27 cellular contexts compared by ENCODE assay signal in the genomic region with DNA sequence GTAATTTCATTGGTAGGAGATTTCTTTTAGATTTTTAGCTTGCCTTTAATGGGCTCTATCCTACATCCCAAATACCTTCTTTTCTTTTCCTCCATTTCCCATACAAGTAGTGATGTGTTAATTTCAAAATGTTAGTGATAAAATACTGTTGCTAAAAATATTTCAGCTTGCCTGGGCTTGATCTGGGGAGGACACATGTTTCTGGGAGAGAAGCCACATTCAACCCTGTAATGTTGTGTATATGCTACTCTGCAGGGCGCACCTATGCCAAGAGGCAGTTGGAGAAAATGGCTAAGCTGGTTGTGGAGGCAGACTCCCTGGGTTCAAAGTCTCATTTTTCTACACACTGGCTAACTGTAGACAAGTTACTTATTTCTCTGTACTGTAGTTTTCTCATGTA. TPM values are rescaled to one million over a fixed set of nuclear protein-coding genes. Genes with fewer than 3 reads are reported as not detected.
"Had no signal": no experiment of that assay in that cellular context is flagged by ENCODE, and none has a peak within 500 bp of the region (broad histone marks: within the 10 kb centered on the region; RNA-seq: fewer than 3 reads in every experiment).

No MANE protein-coding gene starts in this region.

- H3K4me3 ChIP-seq: esophagus muscularis mucosa, prostate gland, sigmoid colon, skin epidermis, spleen, testis, tibial artery had no signal

- H3K27me3 Mint-ChIP-seq: effector memory CD8-positive, alpha-beta T cell; stimulated activated memory B cell treated with anti-CD40 and anti-IgM and Interleukin-4, amounts not matched to agents 10 μg/mL and 1 μg/mL and 100 μg/mL, for 72 hours had no signal

- H3K36me3 Mint-ChIP-seq: naive thymus-derived CD8-positive, alpha-beta T cell; stimulated activated memory B cell treated with anti-CD40 and anti-IgM and Interleukin-4, amounts not matched to agents 10 μg/mL and 1 μg/mL and 100 μg/mL, for 72 hours had no signal

- ATAC-seq: effector memory CD8-positive, alpha-beta T cell; left lobe of liver; naive thymus-derived CD8-positive, alpha-beta T cell; right cardiac atrium; stimulated activated memory B cell treated with anti-CD40 and anti-IgM and Interleukin-4, amounts not matched to agents 10 μg/mL and 1 μg/mL and 100 μg/mL, for 72 hours; stimulated activated naive CD8-positive, alpha-beta T cell treated with anti-CD3 and anti-CD28 coated beads, Interleukin-15, Interleukin-2, amounts not matched to agents 100 U/mL and 50 U/mL, for 24 hours had no signal

- H3K4me3 Mint-ChIP-seq: effector memory CD8-positive, alpha-beta T cell; naive thymus-derived CD8-positive, alpha-beta T cell; nephron progenitor cell; stimulated activated memory B cell treated with anti-CD40 and anti-IgM and Interleukin-4, amounts not matched to agents 10 μg/mL and 1 μg/mL and 100 μg/mL, for 72 hours; type B pancreatic cell had no signal

- H3K27ac Mint-ChIP-seq: effector memory CD8-positive, alpha-beta T cell; naive thymus-derived CD8-positive, alpha-beta T cell; nephron progenitor cell; stimulated activated memory B cell treated with anti-CD40 and anti-IgM and Interleukin-4, amounts not matched to agents 10 μg/mL and 1 μg/mL and 100 μg/mL, for 72 hours; type B pancreatic cell had no signal

- FAIRE-seq: endometrium, frontal cortex, kidney had no signal

- H3K27me3 ChIP-seq: esophagus muscularis mucosa, sigmoid colon, spleen, testis, tibial artery had no signal

- H3K9me3 ChIP-seq: esophagus muscularis mucosa, prostate gland, sigmoid colon, testis, tibial artery had no signal

- H3K4me1 ChIP-seq: esophagus muscularis mucosa, prostate gland, sigmoid colon, spleen, testis, tibial artery had no signal

- H3K4me1 Mint-ChIP-seq: naive thymus-derived CD8-positive, alpha-beta T cell; nephron progenitor cell; stimulated activated memory B cell treated with anti-CD40 and anti-IgM and Interleukin-4, amounts not matched to agents 10 μg/mL and 1 μg/mL and 100 μg/mL, for 72 hours had no signal

- H3K36me3 ChIP-seq: esophagus muscularis mucosa, prostate gland, sigmoid colon, spleen, tibial artery had no signal

- H3K27ac ChIP-seq: epithelial cell of prostate, esophagus muscularis mucosa, prostate gland, sigmoid colon, skin epidermis, spleen, testis, tibial artery had no signal

- DNase-seq: cerebellar nuclear complex; cortex of kidney; effector memory CD8-positive, alpha-beta T cell; head of caudate nucleus; kidney; mesendoderm; midbrain; naive thymus-derived CD8-positive, alpha-beta T cell; nephron progenitor cell; nucleus accumbens; right cardiac atrium; sigmoid colon; spleen; stimulated activated CD4-positive, alpha-beta T cell treated with anti-CD3 and anti-CD28 coated beads, Interleukin-4, amount 100 ng/mL, for 4 hours; stimulated activated naive CD8-positive, alpha-beta T cell treated with anti-CD3 and anti-CD28 coated beads, Interleukin-15, Interleukin-2, amounts not matched to agents 100 U/mL and 50 U/mL, for 24 hours; substantia nigra; testis; tibial artery had no signal

RNA-seq across cellular contexts. Expression of gene FLRT2, which starts 26.3 kb away (rescaled TPM):
- total RNA-seq: naive thymus-derived CD8-positive, alpha-beta T cell had no signal
- polyA plus RNA-seq: naive thymus-derived CD8-positive, alpha-beta T cell had no signal
